13 cellular contexts compared by ENCODE assay signal in genomic region chr1:90507173-90507572, GRCh38.
DNase-seq lines count a peak whose midpoint lies in the region.
"Had no signal": no experiment of that assay in that cellular context is flagged by ENCODE, and none has a peak within 500 bp of the region (broad histone marks: within the 10 kb centered on the region; RNA-seq: fewer than 3 reads in every experiment).

No MANE protein-coding gene starts in this region.

- peak; percentile 5 for DNase-seq in NCI-H146 (lab: John Stamatoyannopoulos, UW)
- no peak for DNase-seq in NCI-H146 treated with DMSO at 0.1 percent for 48 hours (lab: John Stamatoyannopoulos, UW; ENCODE audit: unreplicated experiment)
- peak; percentile 47 for DNase-seq in DMS53 (lab: John Stamatoyannopoulos, UW)
- peak; percentile 33 for DNase-seq in NCI-H69 (lab: John Stamatoyannopoulos, UW)
- no peak for DNase-seq in NOMO-1 (lab: John Stamatoyannopoulos, UW; ENCODE audit: unreplicated experiment in 2 of 2)
- DNase-seq in RKO (ENCODE audit: low spot score) = no peak
- DNase-seq: AML-193; Caco-2; Calu3; CD4-positive, alpha-beta T cell; CD8-positive, alpha-beta T cell; DMS79 treated with DMSO at 0.1 percent for 48 hours; GF-D8 had no signal

Comparison
In these comparisons a context has a peak if more than half of its experiments do, and no peak if none do; other contexts are left out.
1. DNase-seq: peak in NCI-H146 (single experiment), DMS53 (single experiment) and NCI-H69 (single experiment); none in NCI-H146 treated with DMSO at 0.1 percent for 48 hours (single experiment), NOMO-1 (0 of 2) and RKO (single experiment).